8 cellular contexts compared by ENCODE assay signal in the genomic region with DNA sequence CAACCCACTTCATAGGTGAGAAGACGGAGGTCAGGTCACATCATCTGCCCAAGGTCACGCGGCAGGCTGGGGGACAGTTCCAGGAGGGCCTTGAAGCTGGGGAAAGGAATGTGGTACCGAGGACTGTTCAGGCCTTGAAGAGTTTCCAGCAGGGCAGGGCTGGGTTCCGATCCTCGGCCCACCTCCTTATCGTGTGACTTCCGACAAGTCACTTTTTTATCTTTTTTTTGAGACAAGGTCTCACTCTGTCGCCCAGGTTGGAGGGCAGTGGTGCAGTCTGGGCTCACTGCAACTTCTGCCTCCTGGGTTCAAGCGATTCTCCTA. TPM values are rescaled to one million over a fixed set of nuclear protein-coding genes. Genes with fewer than 3 reads are reported as not detected.
DNase-seq lines count a peak whose midpoint lies in the region; ATAC-seq, FAIRE-seq and TF ChIP-seq lines count a peak whose summit lies in the region.

No MANE protein-coding gene starts in this region.

- H3K18ac ChIP-seq in H1 (ENCODE audit: extremely low read depth, low read length), result no peak overlapping the region; the same call in 1 of the 2 replicates

- WGBS in H1 (ENCODE audit: extremely low coverage in 1 of 2, insufficient coverage in 1 of 2, insufficient read length in 1 of 2, insufficient replicate concordance in 2 of 2, low coverage in 1 of 2, low lambda C conversion rate in 2 of 2, missing lambda C conversion rate in 1 of 2), 2 experiments, result 39% methylated on average over 10 of the region's 10 CpGs; no CpG with 5 or more reads in 1 of the 2 experiments

- H3K79me1 ChIP-seq in H1 (ENCODE audit: low read depth, low read length), result peaks cover 11% of the 10 kb centered on the region

- POLR2A ChIA-PET in CD4-positive, alpha-beta memory T cell (lab: Charles Lee; ENCODE audit: partially characterized antibody), result interaction anchor here (2.5 kb wide), 1 partner anchor 10 kb away, joined by 34 read pairs; a partner anchor contains a TSS
- POLR2A ChIA-PET in H1 (lab: Charles Lee; ENCODE audit: partially characterized antibody), result interaction anchor here (1.8 to 16.6 kb wide), 3 partner anchors 10 to 21 kb away, joined by 6 to 183 read pairs (median 24); no protein-coding TSS in a partner anchor

- H4K8ac ChIP-seq in H1 (ENCODE audit: extremely low read depth, insufficient read depth, low read length), result 0 out of 2 replicates have a peak overlapping the region, but pooled peaks have one; percentile 22

- peaks cover 3% of the 10 kb centered on the region; the same call in 1 of the 2 replicates for H3K23me2 ChIP-seq in H1 (ENCODE audit: low read depth, low read length)

- H3K4me1 Mint-ChIP-seq in CD4-positive, alpha-beta memory T cell, result peaks cover 10 to 32% (median 16%) of the 10 kb centered on the region in 4 donors
- peaks cover 22 to 42% of the 10 kb centered on the region in 2 donors for H3K4me1 Mint-ChIP-seq in natural killer cell

- CTCF ChIA-PET in CD4-positive, alpha-beta memory T cell (lab: Charles Lee; ENCODE audit: partially characterized antibody), result no interaction called here
- CTCF ChIA-PET in H1 (lab: Charles Lee; ENCODE audit: partially characterized antibody), result interaction anchor here (0.7 to 1.3 kb wide), 6 partner anchors 10 to 165 kb away, joined by 3 to 4 read pairs (median 3); a partner anchor contains a TSS

- FAIRE-seq in H1 (lab: Jason Lieb, UNC), result no peak

- no peak overlapping the region for H3K56ac ChIP-seq in H1 (replicated peaks; ENCODE audit: insufficient read length, low read depth, low read length)

- peaks cover 0 to 5% of the 10 kb centered on the region in 2 donors for H3K27me3 Mint-ChIP-seq in CD4-positive, alpha-beta memory T cell
- no peaks in the 10 kb centered on the region for H3K27me3 Mint-ChIP-seq in natural killer cell (ENCODE audit: low read depth in 2 of 2)

- H3K27ac ChIP-seq in CD4-positive, alpha-beta memory T cell (ENCODE audit: low read depth, low read length), result peak overlapping the region; percentile 88
- H3K27ac ChIP-seq in H1 (ENCODE audit: low read depth, low read length), result peak overlapping the region; percentile 83

- H4K20me1 ChIP-seq in H1 (replicated peaks in 1 of 2; ENCODE audit: control insufficient read depth in 1 of 2, insufficient read depth in 2 of 2, low read length in 2 of 2), result peaks cover 0 to 5% of the 10 kb centered on the region in 2 experiments

- ATAC-seq in natural killer cell, result no peak
- ATAC-seq in HG03097 (IDR thresholded peaks at IDR 0.05; ENCODE audit: low FRiP score, unreplicated experiment), result no peak
- no peak for ATAC-seq in HG03095 (IDR thresholded peaks at IDR 0.05; ENCODE audit: unreplicated experiment)

- H3K9ac ChIP-seq in H1 (replicated peaks in 1 of 4; ENCODE audit: extremely low read depth in 1 of 4, low read depth in 3 of 4, low read length in 3 of 4), result peak overlapping the region in 3 of 4 experiments; percentile 65 to 94 (median 91); a peak in 6 of 7 replicates

- H3K9me3 Mint-ChIP-seq in CD4-positive, alpha-beta memory T cell, result no peaks in the 10 kb centered on the region
- H3K9me3 Mint-ChIP-seq in natural killer cell, result no peaks in the 10 kb centered on the region

- peak in 1 of 5 donors; percentile 54 for DNase-seq in CD4-positive, alpha-beta memory T cell
- DNase-seq in OCI-M1 (lab: John Stamatoyannopoulos, UW) (peak; percentile 92), H1 (ENCODE audit: low read depth in 1 of 2, low spot score in 2 of 2) (no peak), natural killer cell (no peak), superior temporal gyrus (ENCODE audit: extremely low spot score) (no peak), midbrain (lab: John Stamatoyannopoulos, UW) (no peak)

- no peaks in the 10 kb centered on the region for H3K9me3 ChIP-seq in CD4-positive, alpha-beta memory T cell (ENCODE audit: control insufficient read depth in 1 of 2, low read length in 2 of 2)
- H3K9me3 ChIP-seq in H1 (ENCODE audit: insufficient read depth in 2 of 2, low read depth in 1 of 2, low read length in 1 of 2), result no peaks in the 10 kb centered on the region

- peaks cover 13% of the 10 kb centered on the region for H3K36me3 ChIP-seq in CD4-positive, alpha-beta memory T cell (ENCODE audit: insufficient read depth, low read length)
- H3K36me3 ChIP-seq in H1 (ENCODE audit: control insufficient read depth in 2 of 4, insufficient read depth in 4 of 4, low read length in 3 of 4), result peaks cover 4 to 17% (median 15%) of the 10 kb centered on the region in 4 experiments

- TF ChIP-seq POLR2A in H1 (IDR thresholded peaks at IDR 0.05; ENCODE audit: control extremely low read depth in 1 of 2, low read depth in 2 of 2, low read length in 2 of 2), result no peak

- H3K4me2 ChIP-seq in H1 (ENCODE audit: insufficient read depth in 1 of 2, low read depth in 2 of 2, low read length in 2 of 2), result peak overlapping the region; percentile 76 to 86

- H2BK5ac ChIP-seq in H1 (ENCODE audit: low read depth, low read length), result peak overlapping the region; percentile 96

- H3K79me2 ChIP-seq in H1 (ENCODE audit: control insufficient read depth in 1 of 2, insufficient read depth in 2 of 2, low read length in 2 of 2), result peaks cover 0 to 22% of the 10 kb centered on the region in 2 experiments; a peak in 2 of 4 replicates

- H4K5ac ChIP-seq in H1 (ENCODE audit: insufficient read length, low read depth, low read length), result no peak overlapping the region

- no peak for TF ChIP-seq RAD21 in H1 (IDR thresholded peaks at IDR 0.05 in 1 of 2, conservative IDR thresholded peaks at IDR 0.05 in 1 of 2; ENCODE audit: low read depth in 2 of 2, low read length in 2 of 2)

- H3K27ac Mint-ChIP-seq in CD4-positive, alpha-beta memory T cell, result peak overlapping the region; percentile 85 to 98 (median 94)
- H3K27ac Mint-ChIP-seq in natural killer cell, result peak overlapping the region; percentile 88 to 89

- no peak overlapping the region for H3K4ac ChIP-seq in H1 (replicated peaks; ENCODE audit: insufficient read length, low read depth, low read length)

- H4K91ac ChIP-seq in H1 (replicated peaks; ENCODE audit: insufficient read length, low read length), result no peak overlapping the region

- H2AK5ac ChIP-seq in H1 (ENCODE audit: low read depth, low read length), result 0 out of 2 replicates have a peak overlapping the region, but pooled peaks have one; percentile 24

- H2AFZ ChIP-seq in H1 (ENCODE audit: low read length), result no peak overlapping the region

- no peak overlapping the region for H2BK12ac ChIP-seq in H1 (ENCODE audit: low read depth, low read length)

- no peak overlapping the region for H3K23ac ChIP-seq in H1 (ENCODE audit: insufficient read length)

- no peak for TF ChIP-seq EP300 in H1 (IDR thresholded peaks at IDR 0.05; ENCODE audit: borderline replicate concordance in 1 of 2, low read depth in 2 of 2, low read length in 2 of 2)

- peaks cover 0 to 13% of the 10 kb centered on the region in 2 donors for H3K36me3 Mint-ChIP-seq in CD4-positive, alpha-beta memory T cell
- H3K36me3 Mint-ChIP-seq in natural killer cell, result no peaks in the 10 kb centered on the region

- H2BK20ac ChIP-seq in H1 (ENCODE audit: low read length), result no peak overlapping the region

- no peak overlapping the region for H2BK15ac ChIP-seq in H1 (ENCODE audit: low read length)

- intact Hi-C loops in CD4-positive, alpha-beta memory T cell (cut with micrococcal nuclease), result loop anchor here (10.0 kb wide), 1 partner anchor 174 kb away; no protein-coding TSS in a partner anchor
- intact Hi-C loops in natural killer cell (cut with micrococcal nuclease), result no loop called here

- no peak overlapping the region for H2BK120ac ChIP-seq in H1 (replicated peaks; ENCODE audit: low read depth, low read length)

- H3K14ac ChIP-seq in H1 (ENCODE audit: insufficient read length), result no peak overlapping the region

- TF ChIP-seq CTCF in H1 (IDR thresholded peaks at IDR 0.05; ENCODE audit: control extremely low read depth in 1 of 3, insufficient read depth in 1 of 3, low read depth in 1 of 3, low read length in 3 of 3), result no peak
- no peak for TF ChIP-seq CTCF in natural killer cell (IDR thresholded peaks at IDR 0.05)

- peak overlapping the region; percentile 94 to 99 (median 97) for H3K4me3 Mint-ChIP-seq in CD4-positive, alpha-beta memory T cell
- peak overlapping the region; percentile 92 for H3K4me3 Mint-ChIP-seq in natural killer cell

- H3K27me3 ChIP-seq in CD4-positive, alpha-beta memory T cell (ENCODE audit: insufficient read depth, low read length), result no peaks in the 10 kb centered on the region
- no peaks in the 10 kb centered on the region for H3K27me3 ChIP-seq in H1 (replicated peaks in 1 of 4; ENCODE audit: control insufficient read depth in 3 of 4, extremely low read depth in 1 of 4, insufficient read depth in 3 of 4, low read length in 3 of 4)

- peaks cover 21% of the 10 kb centered on the region for H3K4me1 ChIP-seq in CD4-positive, alpha-beta memory T cell (ENCODE audit: insufficient read depth, low read length)
- H3K4me1 ChIP-seq in H1 (replicated peaks in 1 of 4; ENCODE audit: control insufficient read depth in 3 of 4, insufficient read depth in 4 of 4, low read length in 3 of 4), result peaks cover 0 to 8% (median 6%) of the 10 kb centered on the region in 4 experiments; a peak in 5 of 7 replicates

- peak overlapping the region; percentile 77 to 88 for H3K4me3 ChIP-seq in CD4-positive, alpha-beta memory T cell (ENCODE audit: low read length in 2 of 2)
- H3K4me3 ChIP-seq in H1 (ENCODE audit: extremely low read depth in 1 of 4, insufficient read depth in 2 of 4, low read depth in 3 of 4, low read length in 4 of 4), result peak overlapping the region; percentile 73 to 82 (median 80)

RNA-seq across cellular contexts. Expression of a gene that starts 0.6 kb away (rescaled TPM):
- total RNA-seq in CD4-positive, alpha-beta memory T cell, result 10 to 100 TPM; 70.0 to 79.3 TPM
- polyA plus RNA-seq in CD4-positive, alpha-beta memory T cell, result 100 to 1,000 TPM; 140 to 143 TPM
- total RNA-seq in H1 (2021; fragmentation: NEBNext Ultra II Directional; extraction: Animal tissue kit (Norgen Biotek cat#: 25700)), result 182 and 199 TPM in 2 replicates
- 291 and 406 TPM in 2 replicates for polyA plus RNA-seq in H1 (2011; rRNA removed)
- polyA plus RNA-seq in H1 (2011; cell fraction: cytosol; rRNA removed), result 222 TPM
- 253 TPM for polyA plus RNA-seq in H1 (2011; cell fraction: nucleus; rRNA removed)
- 92.1 to 255 TPM (median 248 TPM) in 4 replicates for polyA plus RNA-seq in H1 (2012, experiment 1 of 2)
- 348 TPM for polyA plus RNA-seq in H1 (2012, experiment 2 of 2)
- polyA plus RNA-seq in H1 (2013, experiment 1 of 2), result 130 TPM
- polyA plus RNA-seq in H1 (2013, experiment 2 of 2), result 128 TPM
- 69.8 and 77.8 TPM in 2 replicates for polyA minus RNA-seq in H1 (2011; rRNA and poly(A)+ RNA removed)
- 133 TPM for polyA minus RNA-seq in H1 (2011; cell fraction: cytosol; rRNA and poly(A)+ RNA removed)
- 92.8 TPM for polyA minus RNA-seq in H1 (2011; cell fraction: nucleus; rRNA and poly(A)+ RNA removed)
- 10 to 100 TPM; 84.5 to 95.2 (median 90.7) TPM for total RNA-seq in natural killer cell

RNA-seq across cellular contexts. Expression of a gene that starts 7.7 kb away (rescaled TPM):
- total RNA-seq in CD4-positive, alpha-beta memory T cell, result 100 to 1,000 TPM; 261 to 266 TPM
- 10 to 100 TPM; 46.2 to 60.1 TPM for polyA plus RNA-seq in CD4-positive, alpha-beta memory T cell
- total RNA-seq in H1 (2021; fragmentation: NEBNext Ultra II Directional; extraction: Animal tissue kit (Norgen Biotek cat#: 25700)), result 25.3 and 25.7 TPM in 2 replicates
- 39.6 and 50.2 TPM in 2 replicates for polyA plus RNA-seq in H1 (2011; rRNA removed)
- polyA plus RNA-seq in H1 (2011; cell fraction: cytosol; rRNA removed), result 35.8 TPM
- polyA plus RNA-seq in H1 (2011; cell fraction: nucleus; rRNA removed), result 287 TPM
- polyA plus RNA-seq in H1 (2012, experiment 1 of 2), result 12.7 to 29.5 TPM (median 24.4 TPM) in 4 replicates
- 16.1 TPM for polyA plus RNA-seq in H1 (2012, experiment 2 of 2)
- 25.3 TPM for polyA plus RNA-seq in H1 (2013, experiment 1 of 2)
- 21.2 TPM for polyA plus RNA-seq in H1 (2013, experiment 2 of 2)
- polyA minus RNA-seq in H1 (2011; rRNA and poly(A)+ RNA removed), result 10.0 and 11.3 TPM in 2 replicates
- polyA minus RNA-seq in H1 (2011; cell fraction: cytosol; rRNA and poly(A)+ RNA removed), result 15.0 TPM
- 43.9 TPM for polyA minus RNA-seq in H1 (2011; cell fraction: nucleus; rRNA and poly(A)+ RNA removed)
- total RNA-seq in natural killer cell, result 100 to 1,000 TPM; 438 to 480 (median 465) TPM

RNA-seq across cellular contexts. Expression of a gene that starts 21.0 kb away (rescaled TPM):
- total RNA-seq in CD4-positive, alpha-beta memory T cell, result 1 to 10 TPM in 1 of 2 experiments, under 1 TPM in 1; 0.72 to 1.0 TPM
- not detected for polyA plus RNA-seq in CD4-positive, alpha-beta memory T cell
- total RNA-seq in H1 (2021; fragmentation: NEBNext Ultra II Directional; extraction: Animal tissue kit (Norgen Biotek cat#: 25700)), result 0.27 and 0.32 TPM in 2 replicates
- polyA plus RNA-seq in H1 (2011; rRNA removed), result 0.47 TPM in 2 replicates
- 0.50 TPM for polyA plus RNA-seq in H1 (2011; cell fraction: cytosol; rRNA removed)
- polyA plus RNA-seq in H1 (2011; cell fraction: nucleus; rRNA removed), result 0.53 TPM
- 0.62 to 1.1 TPM (median 0.75 TPM) in 4 replicates for polyA plus RNA-seq in H1 (2012, experiment 1 of 2)
- polyA plus RNA-seq in H1 (2012, experiment 2 of 2), result 0.26 TPM
- polyA plus RNA-seq in H1 (2013, experiment 1 of 2), result 0.18 TPM
- polyA plus RNA-seq in H1 (2013, experiment 2 of 2), result 0.26 TPM
- 0.16 and 0.34 TPM in 2 replicates for polyA minus RNA-seq in H1 (2011; rRNA and poly(A)+ RNA removed)
- 0.88 TPM for polyA minus RNA-seq in H1 (2011; cell fraction: cytosol; rRNA and poly(A)+ RNA removed)
- 0.50 TPM for polyA minus RNA-seq in H1 (2011; cell fraction: nucleus; rRNA and poly(A)+ RNA removed)
- total RNA-seq in natural killer cell, result 1 to 10 TPM; 2.4 to 9.0 (median 4.0) TPM

RNA-seq across cellular contexts. Expression of a gene that starts 27.2 kb away (rescaled TPM):
- 10 to 100 TPM; 22.4 to 26.8 TPM for total RNA-seq in CD4-positive, alpha-beta memory T cell
- 10 to 100 TPM; 25.1 to 27.1 TPM for polyA plus RNA-seq in CD4-positive, alpha-beta memory T cell
- 18.9 and 19.2 TPM in 2 replicates for total RNA-seq in H1 (2021; fragmentation: NEBNext Ultra II Directional; extraction: Animal tissue kit (Norgen Biotek cat#: 25700))
- 34.3 and 40.8 TPM in 2 replicates for polyA plus RNA-seq in H1 (2011; rRNA removed)
- polyA plus RNA-seq in H1 (2011; cell fraction: cytosol; rRNA removed), result 24.6 TPM
- 53.5 TPM for polyA plus RNA-seq in H1 (2011; cell fraction: nucleus; rRNA removed)
- 8.7 to 20.4 TPM (median 17.7 TPM) in 4 replicates for polyA plus RNA-seq in H1 (2012, experiment 1 of 2)
- 16.4 TPM for polyA plus RNA-seq in H1 (2012, experiment 2 of 2)
- 22.0 TPM for polyA plus RNA-seq in H1 (2013, experiment 1 of 2)
- 22.4 TPM for polyA plus RNA-seq in H1 (2013, experiment 2 of 2)
- 20.6 and 26.5 TPM in 2 replicates for polyA minus RNA-seq in H1 (2011; rRNA and poly(A)+ RNA removed)
- polyA minus RNA-seq in H1 (2011; cell fraction: cytosol; rRNA and poly(A)+ RNA removed), result 14.0 TPM
- polyA minus RNA-seq in H1 (2011; cell fraction: nucleus; rRNA and poly(A)+ RNA removed), result 24.7 TPM
- total RNA-seq in natural killer cell, result 10 to 100 TPM; 26.6 to 44.3 (median 39.7) TPM
